Comparison of ENCODE assay signal across 8 cellular contexts in genomic region chr16:981695-982151, GRCh38. TPM values are rescaled to one million over a fixed set of nuclear protein-coding genes. Genes with fewer than 3 reads are reported as not detected.
DNase-seq lines count a peak whose midpoint lies in the region; FAIRE-seq and TF ChIP-seq lines count a peak whose summit lies in the region.

Gene SOX8, plus strand, starts transcription at chr16:981770. Its CDS starts 153 bp downstream, at chr16:981923.

- FAIRE-seq in bronchial epithelial cell (lab: Jason Lieb, UNC) = no peak

- H3K4me1 ChIP-seq in breast epithelium = peaks cover 7 to 11% of the 10 kb centered on the region in 2 donors
- H3K4me1 ChIP-seq in mesendoderm (ENCODE audit: control insufficient read depth, low read depth, low read length) = no peaks in the 10 kb centered on the region

- POLR2A ChIA-PET in MCF 10A (lab: Yijun Ruan, JAX) = no interaction called here

- no peak within 1 kb of the TSS for H2AK5ac ChIP-seq in mesendoderm (ENCODE audit: low read length)

- H3K27me3 ChIP-seq in breast epithelium (peaks cover 0 to 17% of the 10 kb centered on the region in 2 donors), bronchial epithelial cell (ENCODE audit: control insufficient read depth, insufficient read depth, low read length) (peaks cover 22% of the 10 kb centered on the region), mesendoderm (ENCODE audit: insufficient read depth, low read length, poor library complexity) (peaks cover 17% of the 10 kb centered on the region)

- WGBS in mesendoderm (ENCODE audit: extremely low coverage, insufficient coverage, low lambda C conversion rate) = no CpG with 5 or more reads among the region's 80 CpGs

- H3K27ac ChIP-seq in breast epithelium = peak within 1 kb of the TSS in 1 of 2 donors; percentile 9
- H3K27ac ChIP-seq in mesendoderm (ENCODE audit: low read depth, low read length) = no peak within 1 kb of the TSS

- H3K27me3 Mint-ChIP-seq in MCF 10A (ENCODE audit: insufficient read depth, unreplicated experiment) = peaks cover 15% of the 10 kb centered on the region
- peaks cover 18% of the 10 kb centered on the region for H3K27me3 Mint-ChIP-seq in type B pancreatic cell

- intact Hi-C loops in breast epithelium (cut with DNase I; ENCODE audit: low total_unique reads) (no loop called here), MCF 10A (cut with micrococcal nuclease) (no loop called here)

- no peak within 1 kb of the TSS for H4K5ac ChIP-seq in mesendoderm (ENCODE audit: low read length)

- no peak within 1 kb of the TSS for H4K8ac ChIP-seq in mesendoderm (ENCODE audit: low read depth, low read length)

- no peak within 1 kb of the TSS for H2BK15ac ChIP-seq in mesendoderm (replicated peaks; ENCODE audit: low read depth)

- no peak within 1 kb of the TSS for H2BK5ac ChIP-seq in mesendoderm (ENCODE audit: low read length)

- no peaks in the 10 kb centered on the region for H3K4me1 Mint-ChIP-seq in MCF 10A (ENCODE audit: insufficient read depth, unreplicated experiment)
- peaks cover 11% of the 10 kb centered on the region for H3K4me1 Mint-ChIP-seq in type B pancreatic cell (ENCODE audit: unreplicated experiment)

- H3K4me2 ChIP-seq in mesendoderm (ENCODE audit: low read length) = peak within 1 kb of the TSS; percentile 50

- TF ChIP-seq CTCF in breast epithelium (IDR thresholded peaks at IDR 0.05) (no peak), MCF 10A (IDR thresholded peaks at IDR 0.05; ENCODE audit: unreplicated experiment) (no peak), bronchial epithelial cell (IDR thresholded peaks at IDR 0.05; ENCODE audit: insufficient read depth, low read length, severe bottlenecking) (no peak), type B pancreatic cell (conservative IDR thresholded peaks at IDR 0.05) (no peak)

- H2BK120ac ChIP-seq in mesendoderm (ENCODE audit: low read depth, low read length) = no peak within 1 kb of the TSS

- TF ChIP-seq POLR2A in breast epithelium (IDR thresholded peaks at IDR 0.05) = no peak

- BruUV-seq in MCF 10A (replicated peaks; lab: Mats Ljungman, UMichigan) = no TSS peak

- no peaks in the 10 kb centered on the region for H3K36me3 Mint-ChIP-seq in MCF 10A (ENCODE audit: insufficient read depth, unreplicated experiment)
- H3K36me3 Mint-ChIP-seq in type B pancreatic cell = no peaks in the 10 kb centered on the region

- H3K9me3 ChIP-seq in breast epithelium = no peaks in the 10 kb centered on the region

- no peak for DNase-seq in breast epithelium (ENCODE audit: low spot score in 2 of 2)
- DNase-seq in MCF 10A (ENCODE audit: unreplicated experiment) = no peak
- DNase-seq in bronchial epithelial cell (ENCODE audit: low read depth) = no peak
- no peak for DNase-seq in mesendoderm
- no peak for DNase-seq in type B pancreatic cell (ENCODE audit: extremely low spot score, unreplicated experiment)
- no peak for DNase-seq in LoVo (ENCODE audit: low spot score)
- DNase-seq in cerebellar nuclear complex (lab: John Stamatoyannopoulos, UW) = no peak
- DNase-seq in mesenteric fat pad (ENCODE audit: low spot score) = no peak

- CTCF ChIA-PET in MCF 10A (lab: Yijun Ruan, JAX) = no interaction called here

- H3K79me2 ChIP-seq in mesendoderm (ENCODE audit: control insufficient read depth, insufficient read depth, low read length) = no peaks in the 10 kb centered on the region

- no peak within 1 kb of the TSS for H3K18ac ChIP-seq in mesendoderm (ENCODE audit: low read length)

- no peak within 1 kb of the TSS for H3K23ac ChIP-seq in mesendoderm (ENCODE audit: low read length)

- peak within 1 kb of the TSS; percentile 34 for H3K56ac ChIP-seq in mesendoderm (ENCODE audit: low read length)

- peak within 1 kb of the TSS; percentile 41 to 75 (median 59) for H3K4me3 ChIP-seq in breast epithelium
- peak within 1 kb of the TSS; percentile 2 for H3K4me3 ChIP-seq in bronchial epithelial cell (ENCODE audit: low read depth, low read length)
- no peak within 1 kb of the TSS for H3K4me3 ChIP-seq in mesendoderm (ENCODE audit: low read length)

- no peak within 1 kb of the TSS for H3K4ac ChIP-seq in mesendoderm (ENCODE audit: low read depth, low read length)

- no peaks in the 10 kb centered on the region for H3K79me1 ChIP-seq in mesendoderm (ENCODE audit: low read length)

- H3K9ac ChIP-seq in mesendoderm (ENCODE audit: low read length) = peak within 1 kb of the TSS; percentile 48

- H3K4me3 Mint-ChIP-seq in MCF 10A (ENCODE audit: unreplicated experiment) = no peak within 1 kb of the TSS
- peak within 1 kb of the TSS; percentile 84 for H3K4me3 Mint-ChIP-seq in type B pancreatic cell

- no peaks in the 10 kb centered on the region for H3K36me3 ChIP-seq in breast epithelium
- no peaks in the 10 kb centered on the region for H3K36me3 ChIP-seq in bronchial epithelial cell (ENCODE audit: control insufficient read depth, insufficient read depth, low read length)
- H3K36me3 ChIP-seq in mesendoderm (ENCODE audit: control insufficient read depth, insufficient read depth, low read length) = no peaks in the 10 kb centered on the region

- H3K9me3 Mint-ChIP-seq in MCF 10A (ENCODE audit: unreplicated experiment) (no peaks in the 10 kb centered on the region), type B pancreatic cell (no peaks in the 10 kb centered on the region)

- no peak within 1 kb of the TSS for H3K27ac Mint-ChIP-seq in MCF 10A (ENCODE audit: low read depth, unreplicated experiment)
- no peak within 1 kb of the TSS for H3K27ac Mint-ChIP-seq in type B pancreatic cell

RNA-seq across cellular contexts. Expression of gene SOX8, which starts in this region (rescaled TPM):
- total RNA-seq in breast epithelium (1 to 10 TPM in 2 of 3 donors, under 1 TPM in 1; 0.32 to 6.6 (median 1.3) TPM), MCF 10A (2022) (not detected in 2 replicates), bronchial epithelial cell (under 0.01 TPM in 2 replicates), type B pancreatic cell (ENCODE audit: low replicate concordance) (1.4 and 6.7 TPM in 2 replicates), mesenteric fat pad (1.3 TPM)
- polyA plus RNA-seq in mesendoderm (2013, experiment 1 of 2) = 1.8 TPM
- 1.8 TPM for polyA plus RNA-seq in mesendoderm (2013, experiment 2 of 2)
